In the genomic region with DNA sequence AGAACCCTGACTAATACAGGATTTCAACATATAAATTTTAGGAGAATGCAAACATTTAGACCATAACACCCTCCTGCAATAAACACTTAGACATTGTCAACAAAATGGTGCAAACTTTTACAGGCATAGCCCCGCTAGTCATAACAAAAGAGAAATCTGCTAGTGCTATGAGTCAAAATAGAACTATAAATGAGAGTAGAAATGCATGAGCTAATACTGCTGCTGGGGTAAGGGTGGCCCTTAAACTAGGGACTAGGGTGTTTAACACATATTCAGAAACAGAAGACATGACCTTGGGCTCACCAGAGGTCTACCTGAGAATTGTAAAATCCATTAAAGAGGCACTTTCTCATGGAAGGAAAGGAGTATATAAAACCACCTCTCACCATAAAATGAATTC, we compare ENCODE assay signal across 16 cellular contexts.
A peak's percentile ranks its signal among the peaks of the same experiment; 100 is the strongest.
DNase-seq lines count a peak whose midpoint lies in the region; ATAC-seq and TF ChIP-seq lines count a peak whose summit lies in the region.
"Had no signal": no experiment of that assay in that cellular context is flagged by ENCODE, and none has a peak within 500 bp of the region (broad histone marks: within the 10 kb centered on the region; RNA-seq: fewer than 3 reads in every experiment).

No MANE protein-coding gene starts in this region.

- H3K36me3 Mint-ChIP-seq in activated T-helper 17 cell treated with anti-CD3 and anti-CD28 coated beads, Interleukin-2, amount 50 U/mL, for 72 hours (ENCODE audit: low read depth) = no peaks in the 10 kb centered on the region
- H3K36me3 Mint-ChIP-seq: activated naive CD4-positive, alpha-beta T cell treated with anti-CD3 and anti-CD28 coated beads, Interleukin-2, amount 10 ng/mL, durations not matched to agents 7 days and 5 days; CD8-positive, alpha-beta T cell had no signal

- TF ChIP-seq POLR2A in gastroesophageal sphincter (IDR thresholded peaks at IDR 0.05) = no peak

- peak; percentile 97 for ATAC-seq in GM18870 (IDR thresholded peaks at IDR 0.05; ENCODE audit: unreplicated experiment)
- peak; percentile 60 for ATAC-seq in GM21528 (IDR thresholded peaks at IDR 0.05; ENCODE audit: low FRiP score, unreplicated experiment)
- peak; percentile 82 for ATAC-seq in HG03039 (IDR thresholded peaks at IDR 0.05; ENCODE audit: unreplicated experiment)
- ATAC-seq in activated T-helper 17 cell treated with anti-CD3 and anti-CD28 coated beads, Interleukin-2, amount 50 U/mL, for 72 hours (replicated peaks) = peak; percentile 67
- ATAC-seq in gastroesophageal sphincter = no peak
- ATAC-seq: CD8-positive, alpha-beta T cell; esophagus mucosa; lower lobe of right lung had no signal

- H3K27ac Mint-ChIP-seq in activated T-helper 17 cell treated with anti-CD3 and anti-CD28 coated beads, Interleukin-2, amount 50 U/mL, for 72 hours = no peak overlapping the region
- H3K27ac Mint-ChIP-seq: activated naive CD4-positive, alpha-beta T cell treated with anti-CD3 and anti-CD28 coated beads, Interleukin-2, amount 10 ng/mL, durations not matched to agents 7 days and 5 days; CD8-positive, alpha-beta T cell; T-helper 1 cell treated with Interleukin-12 subunit alpha and Interleukin-12 subunit beta and Interleukin-4 antibody, amounts not matched to agents 30 μg/mL and 1 μg/mL, for 36 hours had no signal

- H3K4me3 ChIP-seq in gastroesophageal sphincter = no peak overlapping the region
- H3K4me3 ChIP-seq: lower lobe of right lung, tibial artery had no signal

- H3K9me3 Mint-ChIP-seq in activated T-helper 17 cell treated with anti-CD3 and anti-CD28 coated beads, Interleukin-2, amount 50 U/mL, for 72 hours = peaks cover 4% of the 10 kb centered on the region
- H3K9me3 Mint-ChIP-seq: CD8-positive, alpha-beta T cell had no signal

- no peak overlapping the region for H3K27ac ChIP-seq in gastroesophageal sphincter
- H3K27ac ChIP-seq: lower lobe of right lung, tibial artery had no signal

- no peak for TF ChIP-seq CTCF in gastroesophageal sphincter (IDR thresholded peaks at IDR 0.05)

- DNase-seq in HPDE6-E6E7 (ENCODE audit: extremely low spot score) = no peak
- DNase-seq in NK-92 treated with Interleukin-12 subunit alpha and Interleukin-12 subunit beta, amount 100 ng/mL, for 24 hours (lab: John Stamatoyannopoulos, UW) = no peak
- DNase-seq in activated CD4-positive, CD25-positive, alpha-beta regulatory T cell treated with anti-CD3 and anti-CD28 coated beads, Interleukin-2, amount 50 U/mL, for 72 hours = no peak
- DNase-seq: activated CD4-positive, alpha-beta T cell treated with anti-CD3 and anti-CD28 coated beads, Interleukin-2, amount 50 U/mL, for 1 hour; activated naive CD4-positive, alpha-beta T cell treated with anti-CD3 and anti-CD28 coated beads, Interleukin-2, amount 10 ng/mL, durations not matched to agents 7 days and 5 days; CD8-positive, alpha-beta T cell; central memory CD4-positive, alpha-beta T cell; lower lobe of right lung; tibial artery had no signal

- H3K9me3 ChIP-seq in gastroesophageal sphincter = no peaks in the 10 kb centered on the region
- H3K9me3 ChIP-seq: lower lobe of right lung, tibial artery had no signal

- H3K27me3 Mint-ChIP-seq in activated T-helper 17 cell treated with anti-CD3 and anti-CD28 coated beads, Interleukin-2, amount 50 U/mL, for 72 hours = peaks cover 9% of the 10 kb centered on the region

- no peaks in the 10 kb centered on the region for H3K4me1 Mint-ChIP-seq in activated T-helper 17 cell treated with anti-CD3 and anti-CD28 coated beads, Interleukin-2, amount 50 U/mL, for 72 hours

- no peak for TF ChIP-seq EP300 in gastroesophageal sphincter (IDR thresholded peaks at IDR 0.05)

- H3K4me1 ChIP-seq in gastroesophageal sphincter = no peaks in the 10 kb centered on the region
- H3K4me1 ChIP-seq: lower lobe of right lung, tibial artery had no signal

- H3K4me3 Mint-ChIP-seq in activated T-helper 17 cell treated with anti-CD3 and anti-CD28 coated beads, Interleukin-2, amount 50 U/mL, for 72 hours = no peak overlapping the region
- H3K4me3 Mint-ChIP-seq: activated naive CD4-positive, alpha-beta T cell treated with anti-CD3 and anti-CD28 coated beads, Interleukin-2, amount 10 ng/mL, durations not matched to agents 7 days and 5 days; CD8-positive, alpha-beta T cell; T-helper 1 cell treated with Interleukin-12 subunit alpha and Interleukin-12 subunit beta and Interleukin-4 antibody, amounts not matched to agents 30 μg/mL and 1 μg/mL, for 36 hours had no signal

- no peaks in the 10 kb centered on the region for H3K36me3 ChIP-seq in gastroesophageal sphincter
- H3K36me3 ChIP-seq: lower lobe of right lung, tibial artery had no signal

- H3K27me3 ChIP-seq in gastroesophageal sphincter = no peaks in the 10 kb centered on the region
- H3K27me3 ChIP-seq: tibial artery had no signal

- 75 to 86% methylated on average over 1 of the region's 1 CpG for WGBS in gastroesophageal sphincter (ENCODE audit: low coverage in 1 of 2), 2 donors
